Comparison of ENCODE assay signal across 24 cellular contexts in genomic region chr5:79809743-79810142, GRCh38.
"Had no signal": no experiment of that assay in that cellular context is flagged by ENCODE, and none has a peak within 500 bp of the region (broad histone marks: within the 10 kb centered on the region; RNA-seq: fewer than 3 reads in every experiment).

No MANE protein-coding gene starts in this region.

- H3K9ac ChIP-seq: parathyroid adenoma had no signal

- H3K27ac ChIP-seq: dorsolateral prefrontal cortex, hepatocyte, left lung, lower lobe of right lung, neutrophil, parathyroid adenoma, sigmoid colon, skin epidermis, spleen, suprapubic skin, transverse colon, upper lobe of right lung, uterus had no signal

- H3K27me3 ChIP-seq: dorsolateral prefrontal cortex, heart left ventricle, hepatocyte, left lung, sigmoid colon, suprapubic skin, transverse colon, upper lobe of right lung, uterus had no signal

- FAIRE-seq: colon, frontal cortex, islet of Langerhans had no signal

- H3K9me3 ChIP-seq: heart left ventricle, left lung, lower lobe of right lung, neutrophil, sigmoid colon, spleen, suprapubic skin, transverse colon, upper lobe of right lung, uterus had no signal

- H3K36me3 ChIP-seq: left lung, lower lobe of right lung, neutrophil, sigmoid colon, spleen, suprapubic skin, transverse colon, upper lobe of right lung, uterus had no signal

- H3K79me2 ChIP-seq: hepatocyte, parathyroid adenoma had no signal

- H2AFZ ChIP-seq: hepatocyte, parathyroid adenoma had no signal

- H3K4me3 ChIP-seq: dorsolateral prefrontal cortex, heart left ventricle, hepatocyte, left lung, lower lobe of right lung, sigmoid colon, skin epidermis, spleen, suprapubic skin, transverse colon, upper lobe of right lung, uterus had no signal

- H3K4me1 ChIP-seq: left lung, lower lobe of right lung, sigmoid colon, suprapubic skin, transverse colon, upper lobe of right lung, uterus had no signal

- ATAC-seq: esophagus mucosa; left lung; lower lobe of right lung; natural killer cell; right cardiac atrium; stimulated activated naive B cell treated with anti-CD40 and anti-IgM and Interleukin-4, amounts not matched to agents 10 μg/mL and 1 μg/mL and 100 μg/mL, for 72 hours; upper lobe of right lung had no signal

- H3K4me2 ChIP-seq: hepatocyte had no signal

- DNase-seq: central memory CD4-positive, alpha-beta T cell; dorsolateral prefrontal cortex; effector CD4-positive, alpha-beta T cell; heart left ventricle; left cardiac atrium; left lung; lower lobe of right lung; natural killer cell; right cardiac atrium; sigmoid colon; spleen; stimulated activated naive B cell treated with anti-CD40 and anti-IgM and Interleukin-4, amounts not matched to agents 10 μg/mL and 1 μg/mL and 100 μg/mL, for 72 hours; transverse colon; upper lobe of right lung; uterus had no signal
